ENCODE assay signal across 7 cellular contexts in genomic region chr14:54489731-54490447, GRCh38. TPM values are rescaled to one million over a fixed set of nuclear protein-coding genes. Genes with fewer than 3 reads are reported as not detected.
A peak's percentile ranks its signal among the peaks of the same experiment; 100 is the strongest.
DNase-seq lines count a peak whose midpoint lies in the region; ATAC-seq and TF ChIP-seq lines count a peak whose summit lies in the region.

No MANE protein-coding gene starts in this region.

- H3K4me3 ChIP-seq in HAP-1 (peak overlapping the region; percentile 81; the same call in 1 of the 2 replicates), foreskin fibroblast (ENCODE audit: low read depth in 1 of 2, low read length in 2 of 2) (peak overlapping the region in 1 of 2 donors; percentile 72), spleen (peak overlapping the region in 4 of 8 donors; percentile 68 to 82 (median 76))

- no peaks in the 10 kb centered on the region for H3K9me3 Mint-ChIP-seq in T-cell

- CTCF ChIA-PET in T-cell (lab: Charles Lee): interaction anchor here (0.7 to 4.0 kb wide), 5 partner anchors 7 to 44 kb away, joined by 3 to 29 read pairs (median 6); partner anchors contain the start of gene CGRRF1 (in 1 of the 2)

- H3K27me3 ChIP-seq in HAP-1 (ENCODE audit: low read depth): no peaks in the 10 kb centered on the region
- H3K27me3 ChIP-seq in spleen (replicated peaks in 1 of 7): no peaks in the 10 kb centered on the region

- H3K9me3 ChIP-seq in HAP-1: no peaks in the 10 kb centered on the region
- no peaks in the 10 kb centered on the region for H3K9me3 ChIP-seq in spleen

- no peaks in the 10 kb centered on the region for H3K27me3 Mint-ChIP-seq in T-cell

- intact Hi-C loops in spleen (cut with DNase I; ENCODE audit: low total_unique reads): no loop called here
- intact Hi-C loops in head of caudate nucleus (cut with DNase I): loop anchor here (2.0 kb wide), 2 partner anchors 21 to 51 kb away; no protein-coding TSS in a partner anchor

- peaks cover 20% of the 10 kb centered on the region for H3K4me1 ChIP-seq in HAP-1
- peaks cover 8 to 54% (median 42%) of the 10 kb centered on the region in 6 donors for H3K4me1 ChIP-seq in spleen

- peaks cover 46 to 52% (median 52%) of the 10 kb centered on the region in 3 donors for H3K4me1 Mint-ChIP-seq in T-cell

- POLR2A ChIA-PET in T-cell (lab: Charles Lee): interaction anchor here (0.6 to 4.7 kb wide), 4 partner anchors 19 to 458 kb away, joined by 3 to 27 read pairs (median 7); partner anchors contain the start of gene CGRRF1 (in 1 of the 2)

- no peak for TF ChIP-seq CTCF in foreskin fibroblast (IDR thresholded peaks at IDR 0.05; ENCODE audit: low read depth, low read length)
- no peak for TF ChIP-seq CTCF in spleen (IDR thresholded peaks at IDR 0.05 in 8 of 11, conservative IDR thresholded peaks at IDR 0.05 in 3 of 11)

- H3K36me3 ChIP-seq in HAP-1 (replicated peaks) (no peaks in the 10 kb centered on the region; the same call in 1 of the 2 replicates), spleen (no peaks in the 10 kb centered on the region)

- peak overlapping the region; percentile 83 to 90 (median 89) for H3K4me3 Mint-ChIP-seq in T-cell

- no peak for TF ChIP-seq POLR2A in spleen (IDR thresholded peaks at IDR 0.05)

- H3K27ac Mint-ChIP-seq in T-cell: peak overlapping the region; percentile 89 to 94

- no peak for DNase-seq in HAP-1 (ENCODE audit: low spot score in 2 of 2)
- DNase-seq in T-cell: no peak
- peak; percentile 26 to 62 for DNase-seq in foreskin fibroblast
- DNase-seq in spleen: no peak
- DNase-seq in head of caudate nucleus: no peak
- DNase-seq in stimulated activated CD4-positive, alpha-beta T cell treated with anti-CD3 and anti-CD28 coated beads, Interleukin-4, amount 100 ng/mL, for 1 hour: no peak
- DNase-seq in NCI-H1092 (lab: John Stamatoyannopoulos, UW): no peak

- no peaks in the 10 kb centered on the region for H3K36me3 Mint-ChIP-seq in T-cell

- 92 to 96% (median 94%) methylated on average over 4 of the region's 4 CpGs for WGBS in spleen, 5 donors

- ATAC-seq in T-cell (replicated peaks in 1 of 4): no peak

- in situ Hi-C loops in HAP-1 (cut with MboI; ENCODE audit: low sequenced_read_pairs): no loop called here

- peak overlapping the region; percentile 91 to 97 (median 95) for H3K27ac ChIP-seq in spleen

RNA-seq across cellular contexts. Expression of gene GMFB, which starts 1.1 kb away (rescaled TPM):
- total RNA-seq in T-cell: 10 to 100 TPM; 26.2 to 33.0 (median 27.8) TPM
- total RNA-seq in spleen: 10 to 100 TPM; 33.0 to 54.6 (median 37.9) TPM
- 10 to 100 TPM; 10.3 to 16.8 (median 15.2) TPM for polyA plus RNA-seq in spleen

RNA-seq across cellular contexts. Expression of gene CGRRF1, which starts 19.8 kb away (rescaled TPM):
- total RNA-seq in T-cell (10 to 100 TPM; 14.2 to 28.0 (median 14.9) TPM), spleen (10 to 100 TPM; 11.3 to 19.4 (median 16.3) TPM)
- 10 to 100 TPM; 13.3 to 19.8 (median 19.5) TPM for polyA plus RNA-seq in spleen

RNA-seq across cellular contexts. Expression of gene CNIH1, which starts 48.7 kb away (rescaled TPM):
- total RNA-seq in T-cell (10 to 100 TPM; 39.1 to 52.7 (median 42.1) TPM), spleen (100 to 1,000 TPM in 1 of 7 donors, 10 to 100 TPM in 6; 40.7 to 105 (median 48.1) TPM)
- polyA plus RNA-seq in spleen: 10 to 100 TPM; 35.0 to 65.8 (median 43.7) TPM

Comparison
In these comparisons a context has a peak if more than half of its experiments do, and no peak if none do; other contexts are left out.
1. DNase-seq: peak in foreskin fibroblast (2 of 2); none in HAP-1 (0 of 2), T-cell (0 of 34), spleen (single experiment), head of caudate nucleus (0 of 42), stimulated activated CD4-positive, alpha-beta T cell treated with anti-CD3 and anti-CD28 coated beads, Interleukin-4, amount 100 ng/mL, for 1 hour (single experiment) and NCI-H1092 (single experiment).